ENCODE assay signal across 16 cellular contexts in genomic region chr19:13043285-13043684, GRCh38. TPM values are rescaled to one million over a fixed set of nuclear protein-coding genes. Genes with fewer than 3 reads are reported as not detected.
DNase-seq lines count a peak whose midpoint lies in the region.
"Had no signal": no experiment of that assay in that cellular context is flagged by ENCODE, and none has a peak within 500 bp of the region (broad histone marks: within the 10 kb centered on the region; RNA-seq: fewer than 3 reads in every experiment).

No MANE protein-coding gene starts in this region.

- H2BK5ac ChIP-seq in neuronal stem cell (ENCODE audit: low read length) = no peak overlapping the region

- peak overlapping the region; percentile 12 for H3K27ac ChIP-seq in KOPT-K1 (ENCODE audit: low read depth, low read length, poor library complexity, severe bottlenecking)
- peak overlapping the region; percentile 43 for H3K27ac ChIP-seq in SJCRH30
- H3K27ac ChIP-seq in neuronal stem cell (replicated peaks; ENCODE audit: low read length) = no peak overlapping the region
- H3K27ac ChIP-seq: thyroid gland had no signal

- peak overlapping the region; percentile 8 for H3K23ac ChIP-seq in neuronal stem cell (ENCODE audit: low read depth, low read length, poor library complexity)

- H3K4me1 ChIP-seq in SJCRH30 = peaks cover 33% of the 10 kb centered on the region
- no peaks in the 10 kb centered on the region for H3K4me1 ChIP-seq in neuronal stem cell (ENCODE audit: control insufficient read depth in 2 of 2, insufficient read depth in 1 of 2, low read depth in 1 of 2, low read length in 2 of 2)

- no peak overlapping the region for H2AK5ac ChIP-seq in neuronal stem cell (ENCODE audit: low read depth, low read length)

- in situ Hi-C loops in ACHN (cut with HindIII; ENCODE audit: low pct_ligation_motif_present, low pct_unique_long_range_greater_than_20kb, low sequenced_read_pairs) = no loop called here

- no peak overlapping the region for H2AFZ ChIP-seq in neuronal stem cell (ENCODE audit: low read length)

- H4K8ac ChIP-seq in neuronal stem cell (ENCODE audit: low read depth, low read length) = no peak overlapping the region

- H4K91ac ChIP-seq in neuronal stem cell (ENCODE audit: low read depth, low read length, poor library complexity) = no peak overlapping the region

- H3K36me3 ChIP-seq in KOPT-K1 (ENCODE audit: insufficient read depth, low read length) (no peaks in the 10 kb centered on the region), SJCRH30 (0 out of 2 replicates have a peak, but pooled peaks cover 2% of the 10 kb centered on the region), neuronal stem cell (replicated peaks in 1 of 2; ENCODE audit: control insufficient read depth in 2 of 2, insufficient read depth in 2 of 2, low read length in 2 of 2) (no peaks in the 10 kb centered on the region)
- H3K36me3 ChIP-seq: thyroid gland had no signal

- no peak overlapping the region for H2BK15ac ChIP-seq in neuronal stem cell (ENCODE audit: low read length)

- no peak overlapping the region for H2BK12ac ChIP-seq in neuronal stem cell (ENCODE audit: low read length)

- H3K4me3 ChIP-seq in SJCRH30 = no peak overlapping the region
- no peak overlapping the region for H3K4me3 ChIP-seq in neuronal stem cell (ENCODE audit: low read length in 2 of 2)
- H3K4me3 ChIP-seq: thyroid gland had no signal

- H3K4me2 ChIP-seq in neuronal stem cell (ENCODE audit: insufficient read depth, low read length, poor library complexity, severe bottlenecking) = no peak overlapping the region

- no CpG with 5 or more reads among the region's 5 CpGs for WGBS in neuronal stem cell (ENCODE audit: extremely low coverage in 2 of 2, insufficient read length in 2 of 2, insufficient replicate concordance in 1 of 2), 2 donors

- DNase-seq in DMS153 (lab: John Stamatoyannopoulos, UW) (peak; percentile 54), DMS153 treated with DMSO at 0.1 percent for 48 hours (lab: John Stamatoyannopoulos, UW; ENCODE audit: unreplicated experiment) (no peak), SJCRH30 (peak; percentile 81 to 82), neuronal stem cell (ENCODE audit: low spot score) (no peak), RPMI8226 (no peak), putamen (ENCODE audit: low spot score) (no peak), ACHN (no peak)
- DNase-seq: activated CD4-positive, alpha-beta T cell treated with anti-CD3 and anti-CD28 coated beads, Interleukin-2, amount 10 ng/mL, durations not matched to agents 7 days and 5 days; activated naive CD8-positive, alpha-beta T cell treated with anti-CD3 and anti-CD28 coated beads, Interleukin-2, amount 50 U/mL, for 24 hours; activated T-cell treated with anti-CD3 and anti-CD28 coated beads, Interleukin-2, amount 50 U/mL, for 24 hours; MM.1S; NCI-H526; T1000 had no signal

- peak overlapping the region; percentile 15 for H3K14ac ChIP-seq in neuronal stem cell (ENCODE audit: low read length)

- no peak overlapping the region for H3K4ac ChIP-seq in neuronal stem cell (ENCODE audit: low read length)

- H2BK120ac ChIP-seq in neuronal stem cell (ENCODE audit: low read depth, low read length) = no peak overlapping the region

- H3K79me1 ChIP-seq in neuronal stem cell (ENCODE audit: low read depth, low read length) = no peaks in the 10 kb centered on the region

- H3K27me3 ChIP-seq in SJCRH30 = no peaks in the 10 kb centered on the region
- H3K27me3 ChIP-seq in neuronal stem cell (ENCODE audit: control insufficient read depth in 3 of 3, insufficient read depth in 3 of 3, low read depth in 1 of 3, low read length in 3 of 3) = peaks cover 2 to 99% (median 77%) of the 10 kb centered on the region in 3 experiments
- H3K27me3 ChIP-seq: thyroid gland had no signal

- H3K9me3 ChIP-seq in KOPT-K1 (ENCODE audit: insufficient read depth, low read length, poor library complexity, severe bottlenecking) (no peaks in the 10 kb centered on the region), SJCRH30 (replicated peaks) (no peaks in the 10 kb centered on the region), neuronal stem cell (replicated peaks in 1 of 2; ENCODE audit: control insufficient read depth in 2 of 2, insufficient read depth in 1 of 2, low read depth in 1 of 2, low read length in 2 of 2) (no peaks in the 10 kb centered on the region)
- H3K9me3 ChIP-seq: thyroid gland had no signal

- H3K18ac ChIP-seq in neuronal stem cell (ENCODE audit: low read length) = no peak overlapping the region

- no peak overlapping the region for H3K9ac ChIP-seq in neuronal stem cell (ENCODE audit: low read depth, low read length, poor library complexity)

RNA-seq across cellular contexts. Expression of gene NFIX, which starts 48.0 kb away (rescaled TPM):
- total RNA-seq in SJCRH30 (2014; rRNA removed; shearing (Covaris generic)) = 20.2 and 22.4 TPM in 2 replicates
- polyA plus RNA-seq in neuronal stem cell (2013, experiment 1 of 2) = 0.07 TPM
- polyA plus RNA-seq in neuronal stem cell (2013, experiment 2 of 2) = 0.07 TPM

RNA-seq across cellular contexts. Expression of gene LYL1, which starts 59.4 kb away (rescaled TPM):
- total RNA-seq in SJCRH30 (2014; rRNA removed; shearing (Covaris generic)) = 0.08 TPM in 1 of 2 replicates, not detected in the other
- polyA plus RNA-seq in neuronal stem cell (2013, experiment 1 of 2) = 1.1 TPM
- polyA plus RNA-seq in neuronal stem cell (2013, experiment 2 of 2) = 1.1 TPM
- total RNA-seq: G401 had no signal

Comparison
In these comparisons a context has a peak if more than half of its experiments do, and no peak if none do; other contexts are left out.
1. DNase-seq: peak in DMS153 (single experiment) and SJCRH30 (2 of 2); none in DMS153 treated with DMSO at 0.1 percent for 48 hours (single experiment), neuronal stem cell (single experiment), RPMI8226 (single experiment), putamen (single experiment) and ACHN (single experiment).